Comparison of ENCODE assay signal across 20 cellular contexts in genomic region chr17:27199948-27200347, GRCh38.
"Had no signal": no experiment of that assay in that cellular context is flagged by ENCODE, and none has a peak within 500 bp of the region (broad histone marks: within the 10 kb centered on the region; RNA-seq: fewer than 3 reads in every experiment).

No MANE protein-coding gene starts in this region.

- FAIRE-seq: kidney had no signal

- H3K4me1 ChIP-seq: left ventricle myocardium inferior, prostate gland had no signal

- DNase-seq: activated CD4-positive, alpha-beta T cell treated with anti-CD3 and anti-CD28 coated beads, Interleukin-2, amount 50 U/mL, for 1 hour; activated CD4-positive, CD25-positive, alpha-beta regulatory T cell; activated effector memory CD4-positive, alpha-beta T cell treated with anti-CD3 and anti-CD28 coated beads, Interleukin-2, amount 50 U/mL, for 16 hours; activated T-cell treated with anti-CD3 and anti-CD28 coated beads, Interleukin-2, amount 50 U/mL, for 4 hours; central memory CD4-positive, alpha-beta T cell; effector CD8-positive, alpha-beta T cell; hippocampal formation; kidney; left ventricle myocardium inferior; nephron progenitor cell; occipital lobe; right cardiac atrium; stimulated activated CD4-positive, alpha-beta T cell treated with anti-CD3 and anti-CD28 coated beads, Interleukin-4, amount 100 ng/mL, for 4 hours; stimulated activated CD8-positive, alpha-beta memory T cell treated with anti-CD3 and anti-CD28 coated beads, Interleukin-4, amount 100 ng/mL, for 48 hours; stimulated activated naive CD8-positive, alpha-beta T cell treated with anti-CD3 and anti-CD28 coated beads, Interleukin-15, Interleukin-2, amounts not matched to agents 100 U/mL and 50 U/mL, for 24 hours; trophoblast cell had no signal

- H3K9me3 ChIP-seq: left ventricle myocardium inferior, prostate gland had no signal

- H3K4me3 ChIP-seq: coronary artery, left ventricle myocardium inferior, prostate gland, skin epidermis had no signal

- ATAC-seq: activated naive CD4-positive, alpha-beta T cell treated with anti-CD3 and anti-CD28 coated beads, Interleukin-2, amount 50 U/mL, for 72 hours; activated T-cell treated with anti-CD3 and anti-CD28 coated beads, Interleukin-2, amount 50 U/mL, for 4 hours; right cardiac atrium; stimulated activated naive CD8-positive, alpha-beta T cell treated with anti-CD3 and anti-CD28 coated beads, Interleukin-15, Interleukin-2, amounts not matched to agents 100 U/mL and 50 U/mL, for 24 hours had no signal

- H3K27ac ChIP-seq: coronary artery, left ventricle myocardium inferior, prostate gland, skin epidermis had no signal

- H3K36me3 ChIP-seq: left ventricle myocardium inferior, prostate gland had no signal
